Comparison of ENCODE assay signal across 1 cellular context in the genomic region with DNA sequence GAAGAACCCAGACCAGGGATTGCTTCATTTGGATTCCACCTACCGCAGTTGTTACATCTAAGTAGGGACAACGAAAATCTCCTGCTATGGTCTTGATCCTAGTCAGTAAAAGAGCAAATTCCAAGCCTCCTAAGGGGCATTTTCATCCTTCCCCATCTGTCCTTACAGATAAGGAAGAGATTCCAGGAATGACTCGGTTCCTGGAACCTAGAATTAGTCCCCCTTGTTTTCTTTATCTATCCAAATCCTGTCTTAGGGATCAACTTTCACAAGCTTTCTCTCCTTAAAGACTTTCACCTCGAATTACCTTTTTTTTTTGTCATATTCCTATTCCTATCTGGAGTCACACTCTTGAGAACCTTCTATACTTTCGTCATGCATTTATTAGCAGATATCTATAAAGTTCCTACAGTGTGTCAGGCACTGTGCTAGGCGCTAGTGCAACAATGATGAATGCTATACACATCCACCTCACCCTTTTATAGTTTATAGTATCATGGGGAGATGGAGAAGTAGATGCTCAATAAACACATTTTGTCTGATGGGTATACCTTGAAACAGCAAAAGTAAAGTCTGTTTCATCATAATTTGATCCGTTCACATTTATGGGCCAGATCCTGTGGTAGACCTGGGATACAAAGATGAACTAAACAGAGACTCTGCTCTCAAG.
A peak's percentile ranks its signal among the peaks of the same experiment; 100 is the strongest.
TF ChIP-seq lines count a peak whose summit lies in the region.

No MANE protein-coding gene starts in this region.

TF ChIP-seq in K562, 482 proteins besides CTCF, POLR2A, EP300 and RAD21 (continued from another document and continues in another):
- TF ChIP-seq, protein P1, sequence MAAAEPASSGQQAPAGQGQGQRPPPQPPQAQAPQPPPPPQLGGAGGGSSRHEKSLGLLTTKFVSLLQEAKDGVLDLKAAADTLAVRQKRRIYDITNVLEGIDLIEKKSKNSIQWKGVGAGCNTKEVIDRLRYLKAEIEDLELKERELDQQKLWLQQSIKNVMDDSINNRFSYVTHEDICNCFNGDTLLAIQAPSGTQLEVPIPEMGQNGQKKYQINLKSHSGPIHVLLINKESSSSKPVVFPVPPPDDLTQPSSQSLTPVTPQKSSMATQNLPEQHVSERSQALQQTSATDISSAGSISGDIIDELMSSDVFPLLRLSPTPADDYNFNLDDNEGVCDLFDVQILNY (CRISPR knock-in tag; IDR thresholded peaks at IDR 0.05), result no peak
- TF ChIP-seq ZNF224 (CRISPR knock-in tag; IDR thresholded peaks at IDR 0.05), result no peak
- TF ChIP-seq, protein P2, sequence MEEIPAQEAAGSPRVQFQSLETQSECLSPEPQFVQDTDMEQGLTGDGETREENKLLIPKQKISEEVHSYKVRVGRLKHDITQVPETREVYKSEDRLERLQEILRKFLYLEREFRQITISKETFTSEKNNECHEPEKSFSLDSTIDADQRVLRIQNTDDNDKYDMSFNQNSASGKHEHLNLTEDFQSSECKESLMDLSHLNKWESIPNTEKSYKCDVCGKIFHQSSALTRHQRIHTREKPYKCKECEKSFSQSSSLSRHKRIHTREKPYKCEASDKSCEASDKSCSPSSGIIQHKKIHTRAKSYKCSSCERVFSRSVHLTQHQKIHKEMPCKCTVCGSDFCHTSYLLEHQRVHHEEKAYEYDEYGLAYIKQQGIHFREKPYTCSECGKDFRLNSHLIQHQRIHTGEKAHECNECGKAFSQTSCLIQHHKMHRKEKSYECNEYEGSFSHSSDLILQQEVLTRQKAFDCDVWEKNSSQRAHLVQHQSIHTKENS (CRISPR knock-in tag; IDR thresholded peaks at IDR 0.05), result no peak
- TF ChIP-seq ZNF217 (CRISPR knock-in tag; IDR thresholded peaks at IDR 0.05), result no peak
- 0 out of 2 replicates have a peak, but pooled peaks have one; percentile 8 for TF ChIP-seq ARID2 (IDR thresholded peaks at IDR 0.05)
- no peak for TF ChIP-seq ZNF76 (CRISPR knock-in tag; IDR thresholded peaks at IDR 0.05; ENCODE audit: borderline replicate concordance)
- TF ChIP-seq, protein P3, sequence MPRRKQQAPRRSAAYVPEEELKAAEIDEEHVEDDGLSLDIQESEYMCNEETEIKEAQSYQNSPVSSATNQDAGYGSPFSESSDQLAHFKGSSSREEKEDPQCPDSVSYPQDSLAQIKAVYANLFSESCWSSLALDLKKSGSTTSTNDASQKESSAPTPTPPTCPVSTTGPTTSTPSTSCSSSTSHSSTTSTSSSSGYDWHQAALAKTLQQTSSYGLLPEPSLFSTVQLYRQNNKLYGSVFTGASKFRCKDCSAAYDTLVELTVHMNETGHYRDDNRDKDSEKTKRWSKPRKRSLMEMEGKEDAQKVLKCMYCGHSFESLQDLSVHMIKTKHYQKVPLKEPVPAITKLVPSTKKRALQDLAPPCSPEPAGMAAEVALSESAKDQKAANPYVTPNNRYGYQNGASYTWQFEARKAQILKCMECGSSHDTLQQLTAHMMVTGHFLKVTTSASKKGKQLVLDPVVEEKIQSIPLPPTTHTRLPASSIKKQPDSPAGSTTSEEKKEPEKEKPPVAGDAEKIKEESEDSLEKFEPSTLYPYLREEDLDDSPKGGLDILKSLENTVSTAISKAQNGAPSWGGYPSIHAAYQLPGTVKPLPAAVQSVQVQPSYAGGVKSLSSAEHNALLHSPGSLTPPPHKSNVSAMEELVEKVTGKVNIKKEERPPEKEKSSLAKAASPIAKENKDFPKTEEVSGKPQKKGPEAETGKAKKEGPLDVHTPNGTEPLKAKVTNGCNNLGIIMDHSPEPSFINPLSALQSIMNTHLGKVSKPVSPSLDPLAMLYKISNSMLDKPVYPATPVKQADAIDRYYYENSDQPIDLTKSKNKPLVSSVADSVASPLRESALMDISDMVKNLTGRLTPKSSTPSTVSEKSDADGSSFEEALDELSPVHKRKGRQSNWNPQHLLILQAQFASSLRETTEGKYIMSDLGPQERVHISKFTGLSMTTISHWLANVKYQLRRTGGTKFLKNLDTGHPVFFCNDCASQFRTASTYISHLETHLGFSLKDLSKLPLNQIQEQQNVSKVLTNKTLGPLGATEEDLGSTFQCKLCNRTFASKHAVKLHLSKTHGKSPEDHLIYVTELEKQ (CRISPR knock-in tag; IDR thresholded peaks at IDR 0.05), result no peak
- TF ChIP-seq, protein P4, sequence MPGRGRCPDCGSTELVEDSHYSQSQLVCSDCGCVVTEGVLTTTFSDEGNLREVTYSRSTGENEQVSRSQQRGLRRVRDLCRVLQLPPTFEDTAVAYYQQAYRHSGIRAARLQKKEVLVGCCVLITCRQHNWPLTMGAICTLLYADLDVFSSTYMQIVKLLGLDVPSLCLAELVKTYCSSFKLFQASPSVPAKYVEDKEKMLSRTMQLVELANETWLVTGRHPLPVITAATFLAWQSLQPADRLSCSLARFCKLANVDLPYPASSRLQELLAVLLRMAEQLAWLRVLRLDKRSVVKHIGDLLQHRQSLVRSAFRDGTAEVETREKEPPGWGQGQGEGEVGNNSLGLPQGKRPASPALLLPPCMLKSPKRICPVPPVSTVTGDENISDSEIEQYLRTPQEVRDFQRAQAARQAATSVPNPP (IDR thresholded peaks at IDR 0.05; ENCODE audit: borderline replicate concordance, insufficient read depth, insufficient read length), result no peak
- TF ChIP-seq, protein P5, sequence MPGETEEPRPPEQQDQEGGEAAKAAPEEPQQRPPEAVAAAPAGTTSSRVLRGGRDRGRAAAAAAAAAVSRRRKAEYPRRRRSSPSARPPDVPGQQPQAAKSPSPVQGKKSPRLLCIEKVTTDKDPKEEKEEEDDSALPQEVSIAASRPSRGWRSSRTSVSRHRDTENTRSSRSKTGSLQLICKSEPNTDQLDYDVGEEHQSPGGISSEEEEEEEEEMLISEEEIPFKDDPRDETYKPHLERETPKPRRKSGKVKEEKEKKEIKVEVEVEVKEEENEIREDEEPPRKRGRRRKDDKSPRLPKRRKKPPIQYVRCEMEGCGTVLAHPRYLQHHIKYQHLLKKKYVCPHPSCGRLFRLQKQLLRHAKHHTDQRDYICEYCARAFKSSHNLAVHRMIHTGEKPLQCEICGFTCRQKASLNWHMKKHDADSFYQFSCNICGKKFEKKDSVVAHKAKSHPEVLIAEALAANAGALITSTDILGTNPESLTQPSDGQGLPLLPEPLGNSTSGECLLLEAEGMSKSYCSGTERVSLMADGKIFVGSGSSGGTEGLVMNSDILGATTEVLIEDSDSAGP (CRISPR knock-in tag; IDR thresholded peaks at IDR 0.05), result no peak
- TF ChIP-seq CHD4 (IDR thresholded peaks at IDR 0.05; ENCODE audit: insufficient read depth, insufficient replicate concordance, low read depth, low read length, poor library complexity, severe bottlenecking), result no peak
- TF ChIP-seq, protein P6, sequence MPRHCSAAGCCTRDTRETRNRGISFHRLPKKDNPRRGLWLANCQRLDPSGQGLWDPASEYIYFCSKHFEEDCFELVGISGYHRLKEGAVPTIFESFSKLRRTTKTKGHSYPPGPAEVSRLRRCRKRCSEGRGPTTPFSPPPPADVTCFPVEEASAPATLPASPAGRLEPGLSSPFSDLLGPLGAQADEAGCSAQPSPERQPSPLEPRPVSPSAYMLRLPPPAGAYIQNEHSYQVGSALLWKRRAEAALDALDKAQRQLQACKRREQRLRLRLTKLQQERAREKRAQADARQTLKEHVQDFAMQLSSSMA (CRISPR knock-in tag; IDR thresholded peaks at IDR 0.05), result no peak
- peak; percentile 83 for TF ChIP-seq ZKSCAN1 (IDR thresholded peaks at IDR 0.05; ENCODE audit: low read depth, low read length)
- TF ChIP-seq MTA2 (IDR thresholded peaks at IDR 0.05; ENCODE audit: low read depth), result peak; percentile 67
- TF ChIP-seq TAF7 (tag; IDR thresholded peaks at IDR 0.05), result no peak
- TF ChIP-seq PPARD (CRISPR knock-in tag; IDR thresholded peaks at IDR 0.05), result no peak
- TF ChIP-seq, protein P7, sequence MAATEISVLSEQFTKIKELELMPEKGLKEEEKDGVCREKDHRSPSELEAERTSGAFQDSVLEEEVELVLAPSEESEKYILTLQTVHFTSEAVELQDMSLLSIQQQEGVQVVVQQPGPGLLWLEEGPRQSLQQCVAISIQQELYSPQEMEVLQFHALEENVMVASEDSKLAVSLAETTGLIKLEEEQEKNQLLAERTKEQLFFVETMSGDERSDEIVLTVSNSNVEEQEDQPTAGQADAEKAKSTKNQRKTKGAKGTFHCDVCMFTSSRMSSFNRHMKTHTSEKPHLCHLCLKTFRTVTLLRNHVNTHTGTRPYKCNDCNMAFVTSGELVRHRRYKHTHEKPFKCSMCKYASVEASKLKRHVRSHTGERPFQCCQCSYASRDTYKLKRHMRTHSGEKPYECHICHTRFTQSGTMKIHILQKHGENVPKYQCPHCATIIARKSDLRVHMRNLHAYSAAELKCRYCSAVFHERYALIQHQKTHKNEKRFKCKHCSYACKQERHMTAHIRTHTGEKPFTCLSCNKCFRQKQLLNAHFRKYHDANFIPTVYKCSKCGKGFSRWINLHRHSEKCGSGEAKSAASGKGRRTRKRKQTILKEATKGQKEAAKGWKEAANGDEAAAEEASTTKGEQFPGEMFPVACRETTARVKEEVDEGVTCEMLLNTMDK (IDR thresholded peaks at IDR 0.05; ENCODE audit: borderline replicate concordance, insufficient read depth, low read depth, low read length, poor library complexity, severe bottlenecking), result no peak
- no peak for TF ChIP-seq ZNF445 (CRISPR knock-in tag; IDR thresholded peaks at IDR 0.05; ENCODE audit: low read depth)
- TF ChIP-seq MTA3 (IDR thresholded peaks at IDR 0.05; ENCODE audit: borderline replicate concordance), result 0 out of 2 replicates have a peak, but pooled peaks have one; percentile 21
- TF ChIP-seq, protein P8, sequence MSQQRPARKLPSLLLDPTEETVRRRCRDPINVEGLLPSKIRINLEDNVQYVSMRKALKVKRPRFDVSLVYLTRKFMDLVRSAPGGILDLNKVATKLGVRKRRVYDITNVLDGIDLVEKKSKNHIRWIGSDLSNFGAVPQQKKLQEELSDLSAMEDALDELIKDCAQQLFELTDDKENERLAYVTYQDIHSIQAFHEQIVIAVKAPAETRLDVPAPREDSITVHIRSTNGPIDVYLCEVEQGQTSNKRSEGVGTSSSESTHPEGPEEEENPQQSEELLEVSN (IDR thresholded peaks at IDR 0.05; ENCODE audit: borderline replicate concordance in 1 of 2, extremely low read depth in 1 of 2, insufficient read depth in 1 of 2, insufficient read length in 1 of 2, low read depth in 1 of 2, low read length in 1 of 2, poor library complexity in 1 of 2, severe bottlenecking in 1 of 2), result no peak
- TF ChIP-seq COPS2 (conservative IDR thresholded peaks at IDR 0.05), result no peak
- no peak for TF ChIP-seq TAF1 (IDR thresholded peaks at IDR 0.05; ENCODE audit: control insufficient read depth, extremely low read depth, insufficient read depth, low read length, severe bottlenecking)
- no peak for TF ChIP-seq MAFF (IDR thresholded peaks at IDR 0.05; ENCODE audit: low read length)
- no peak for TF ChIP-seq ZEB2 (IDR thresholded peaks at IDR 0.05)
- TF ChIP-seq ZFP30 (CRISPR knock-in tag; IDR thresholded peaks at IDR 0.05; ENCODE audit: borderline replicate concordance), result no peak
- no peak for TF ChIP-seq ZNF778 (CRISPR knock-in tag; IDR thresholded peaks at IDR 0.05)
- no peak for TF ChIP-seq HLTF (IDR thresholded peaks at IDR 0.05)
- TF ChIP-seq ZC3H8 (IDR thresholded peaks at IDR 0.05), result no peak
- TF ChIP-seq, protein P9, sequence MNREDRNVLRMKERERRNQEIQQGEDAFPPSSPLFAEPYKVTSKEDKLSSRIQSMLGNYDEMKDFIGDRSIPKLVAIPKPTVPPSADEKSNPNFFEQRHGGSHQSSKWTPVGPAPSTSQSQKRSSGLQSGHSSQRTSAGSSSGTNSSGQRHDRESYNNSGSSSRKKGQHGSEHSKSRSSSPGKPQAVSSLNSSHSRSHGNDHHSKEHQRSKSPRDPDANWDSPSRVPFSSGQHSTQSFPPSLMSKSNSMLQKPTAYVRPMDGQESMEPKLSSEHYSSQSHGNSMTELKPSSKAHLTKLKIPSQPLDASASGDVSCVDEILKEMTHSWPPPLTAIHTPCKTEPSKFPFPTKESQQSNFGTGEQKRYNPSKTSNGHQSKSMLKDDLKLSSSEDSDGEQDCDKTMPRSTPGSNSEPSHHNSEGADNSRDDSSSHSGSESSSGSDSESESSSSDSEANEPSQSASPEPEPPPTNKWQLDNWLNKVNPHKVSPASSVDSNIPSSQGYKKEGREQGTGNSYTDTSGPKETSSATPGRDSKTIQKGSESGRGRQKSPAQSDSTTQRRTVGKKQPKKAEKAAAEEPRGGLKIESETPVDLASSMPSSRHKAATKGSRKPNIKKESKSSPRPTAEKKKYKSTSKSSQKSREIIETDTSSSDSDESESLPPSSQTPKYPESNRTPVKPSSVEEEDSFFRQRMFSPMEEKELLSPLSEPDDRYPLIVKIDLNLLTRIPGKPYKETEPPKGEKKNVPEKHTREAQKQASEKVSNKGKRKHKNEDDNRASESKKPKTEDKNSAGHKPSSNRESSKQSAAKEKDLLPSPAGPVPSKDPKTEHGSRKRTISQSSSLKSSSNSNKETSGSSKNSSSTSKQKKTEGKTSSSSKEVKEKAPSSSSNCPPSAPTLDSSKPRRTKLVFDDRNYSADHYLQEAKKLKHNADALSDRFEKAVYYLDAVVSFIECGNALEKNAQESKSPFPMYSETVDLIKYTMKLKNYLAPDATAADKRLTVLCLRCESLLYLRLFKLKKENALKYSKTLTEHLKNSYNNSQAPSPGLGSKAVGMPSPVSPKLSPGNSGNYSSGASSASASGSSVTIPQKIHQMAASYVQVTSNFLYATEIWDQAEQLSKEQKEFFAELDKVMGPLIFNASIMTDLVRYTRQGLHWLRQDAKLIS (CRISPR knock-in tag; IDR thresholded peaks at IDR 0.05), result peak; percentile 33; the same call in 1 of the 2 replicates
